In genomic region chr22:46362221-46362933, GRCh38 we compare ENCODE assay signal across 1 cellular context.
A peak's percentile ranks its signal among the peaks of the same experiment; 100 is the strongest.
TF ChIP-seq lines count a peak whose summit lies in the region.

No MANE protein-coding gene starts in this region.

TF ChIP-seq in HepG2, 621 proteins besides CTCF, POLR2A, EP300 and RAD21 (continued from another document and continues in another):
- TF ChIP-seq FOXP4 (CRISPR knock-in tag; IDR thresholded peaks at IDR 0.05) (peak; percentile 31; the same call in 1 of the 2 replicates), ZNF274 (CRISPR knock-in tag; IDR thresholded peaks at IDR 0.05) (no peak), SSRP1 (CRISPR knock-in tag; IDR thresholded peaks at IDR 0.05) (no peak; the same call in none of the 2 replicates), SNAPC2 (CRISPR knock-in tag; IDR thresholded peaks at IDR 0.05) (no peak), ZNF17 (CRISPR knock-in tag; IDR thresholded peaks at IDR 0.05) (no peak), PHF20 (CRISPR knock-in tag; IDR thresholded peaks at IDR 0.05) (no peak), GTF2F1 (IDR thresholded peaks at IDR 0.05; ENCODE audit: low read length) (no peak), THAP11 (CRISPR knock-in tag; IDR thresholded peaks at IDR 0.05) (peak; percentile 34; the same call in 1 of the 2 replicates), TSC22D2 (CRISPR knock-in tag; IDR thresholded peaks at IDR 0.05; ENCODE audit: borderline replicate concordance) (no peak), ZNF850 (CRISPR knock-in tag; conservative IDR thresholded peaks at IDR 0.05) (no peak), ZNF350 (CRISPR knock-in tag; IDR thresholded peaks at IDR 0.05; ENCODE audit: borderline replicate concordance, low read depth) (peak; percentile 23; the same call in 1 of the 2 replicates), ZNF709 (CRISPR knock-in tag; IDR thresholded peaks at IDR 0.05) (no peak), ZNF598 (CRISPR knock-in tag; IDR thresholded peaks at IDR 0.05; ENCODE audit: borderline replicate concordance) (no peak), ZSCAN5A (CRISPR knock-in tag; IDR thresholded peaks at IDR 0.05; ENCODE audit: borderline replicate concordance) (no peak), TMF1 (CRISPR knock-in tag; IDR thresholded peaks at IDR 0.05; ENCODE audit: low read depth) (no peak), GABPB1 (CRISPR knock-in tag; IDR thresholded peaks at IDR 0.05) (peak; percentile 67), TEAD2 (CRISPR knock-in tag; IDR thresholded peaks at IDR 0.05) (no peak), HOXA5 (CRISPR knock-in tag; IDR thresholded peaks at IDR 0.05) (no peak), MED13 (CRISPR knock-in tag; IDR thresholded peaks at IDR 0.05) (no peak), ZNF44 (CRISPR knock-in tag; IDR thresholded peaks at IDR 0.05) (no peak), ZNF282 (IDR thresholded peaks at IDR 0.05; ENCODE audit: partially characterized antibody) (no peak), ZNF230 (CRISPR knock-in tag; IDR thresholded peaks at IDR 0.05) (no peak), ZNF660 (CRISPR knock-in tag; IDR thresholded peaks at IDR 0.05; ENCODE audit: borderline replicate concordance, low read depth) (no peak), ZNF569 (CRISPR knock-in tag; IDR thresholded peaks at IDR 0.05; ENCODE audit: borderline replicate concordance) (no peak), ZBTB1 (CRISPR knock-in tag; IDR thresholded peaks at IDR 0.05; ENCODE audit: borderline replicate concordance) (no peak), ZNF775 (CRISPR knock-in tag; IDR thresholded peaks at IDR 0.05; ENCODE audit: borderline replicate concordance) (no peak), KDM4B (CRISPR knock-in tag; IDR thresholded peaks at IDR 0.05) (no peak)
- TF ChIP-seq, protein P1, sequence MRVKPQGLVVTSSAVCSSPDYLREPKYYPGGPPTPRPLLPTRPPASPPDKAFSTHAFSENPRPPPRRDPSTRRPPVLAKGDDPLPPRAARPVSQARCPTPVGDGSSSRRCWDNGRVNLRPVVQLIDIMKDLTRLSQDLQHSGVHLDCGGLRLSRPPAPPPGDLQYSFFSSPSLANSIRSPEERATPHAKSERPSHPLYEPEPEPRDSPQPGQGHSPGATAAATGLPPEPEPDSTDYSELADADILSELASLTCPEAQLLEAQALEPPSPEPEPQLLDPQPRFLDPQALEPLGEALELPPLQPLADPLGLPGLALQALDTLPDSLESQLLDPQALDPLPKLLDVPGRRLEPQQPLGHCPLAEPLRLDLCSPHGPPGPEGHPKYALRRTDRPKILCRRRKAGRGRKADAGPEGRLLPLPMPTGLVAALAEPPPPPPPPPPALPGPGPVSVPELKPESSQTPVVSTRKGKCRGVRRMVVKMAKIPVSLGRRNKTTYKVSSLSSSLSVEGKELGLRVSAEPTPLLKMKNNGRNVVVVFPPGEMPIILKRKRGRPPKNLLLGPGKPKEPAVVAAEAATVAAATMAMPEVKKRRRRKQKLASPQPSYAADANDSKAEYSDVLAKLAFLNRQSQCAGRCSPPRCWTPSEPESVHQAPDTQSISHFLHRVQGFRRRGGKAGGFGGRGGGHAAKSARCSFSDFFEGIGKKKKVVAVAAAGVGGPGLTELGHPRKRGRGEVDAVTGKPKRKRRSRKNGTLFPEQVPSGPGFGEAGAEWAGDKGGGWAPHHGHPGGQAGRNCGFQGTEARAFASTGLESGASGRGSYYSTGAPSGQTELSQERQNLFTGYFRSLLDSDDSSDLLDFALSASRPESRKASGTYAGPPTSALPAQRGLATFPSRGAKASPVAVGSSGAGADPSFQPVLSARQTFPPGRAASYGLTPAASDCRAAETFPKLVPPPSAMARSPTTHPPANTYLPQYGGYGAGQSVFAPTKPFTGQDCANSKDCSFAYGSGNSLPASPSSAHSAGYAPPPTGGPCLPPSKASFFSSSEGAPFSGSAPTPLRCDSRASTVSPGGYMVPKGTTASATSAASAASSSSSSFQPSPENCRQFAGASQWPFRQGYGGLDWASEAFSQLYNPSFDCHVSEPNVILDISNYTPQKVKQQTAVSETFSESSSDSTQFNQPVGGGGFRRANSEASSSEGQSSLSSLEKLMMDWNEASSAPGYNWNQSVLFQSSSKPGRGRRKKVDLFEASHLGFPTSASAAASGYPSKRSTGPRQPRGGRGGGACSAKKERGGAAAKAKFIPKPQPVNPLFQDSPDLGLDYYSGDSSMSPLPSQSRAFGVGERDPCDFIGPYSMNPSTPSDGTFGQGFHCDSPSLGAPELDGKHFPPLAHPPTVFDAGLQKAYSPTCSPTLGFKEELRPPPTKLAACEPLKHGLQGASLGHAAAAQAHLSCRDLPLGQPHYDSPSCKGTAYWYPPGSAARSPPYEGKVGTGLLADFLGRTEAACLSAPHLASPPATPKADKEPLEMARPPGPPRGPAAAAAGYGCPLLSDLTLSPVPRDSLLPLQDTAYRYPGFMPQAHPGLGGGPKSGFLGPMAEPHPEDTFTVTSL (CRISPR knock-in tag; IDR thresholded peaks at IDR 0.05; ENCODE audit: borderline replicate concordance): 0 out of 2 replicates have a peak, but pooled peaks have one; percentile 18
- TF ChIP-seq, protein P2, sequence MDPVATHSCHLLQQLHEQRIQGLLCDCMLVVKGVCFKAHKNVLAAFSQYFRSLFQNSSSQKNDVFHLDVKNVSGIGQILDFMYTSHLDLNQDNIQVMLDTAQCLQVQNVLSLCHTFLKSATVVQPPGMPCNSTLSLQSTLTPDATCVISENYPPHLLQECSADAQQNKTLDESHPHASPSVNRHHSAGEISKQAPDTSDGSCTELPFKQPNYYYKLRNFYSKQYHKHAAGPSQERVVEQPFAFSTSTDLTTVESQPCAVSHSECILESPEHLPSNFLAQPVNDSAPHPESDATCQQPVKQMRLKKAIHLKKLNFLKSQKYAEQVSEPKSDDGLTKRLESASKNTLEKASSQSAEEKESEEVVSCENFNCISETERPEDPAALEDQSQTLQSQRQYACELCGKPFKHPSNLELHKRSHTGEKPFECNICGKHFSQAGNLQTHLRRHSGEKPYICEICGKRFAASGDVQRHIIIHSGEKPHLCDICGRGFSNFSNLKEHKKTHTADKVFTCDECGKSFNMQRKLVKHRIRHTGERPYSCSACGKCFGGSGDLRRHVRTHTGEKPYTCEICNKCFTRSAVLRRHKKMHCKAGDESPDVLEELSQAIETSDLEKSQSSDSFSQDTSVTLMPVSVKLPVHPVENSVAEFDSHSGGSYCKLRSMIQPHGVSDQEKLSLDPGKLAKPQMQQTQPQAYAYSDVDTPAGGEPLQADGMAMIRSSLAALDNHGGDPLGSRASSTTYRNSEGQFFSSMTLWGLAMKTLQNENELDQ (CRISPR knock-in tag; IDR thresholded peaks at IDR 0.05; ENCODE audit: borderline replicate concordance): no peak
- TF ChIP-seq, protein P3, sequence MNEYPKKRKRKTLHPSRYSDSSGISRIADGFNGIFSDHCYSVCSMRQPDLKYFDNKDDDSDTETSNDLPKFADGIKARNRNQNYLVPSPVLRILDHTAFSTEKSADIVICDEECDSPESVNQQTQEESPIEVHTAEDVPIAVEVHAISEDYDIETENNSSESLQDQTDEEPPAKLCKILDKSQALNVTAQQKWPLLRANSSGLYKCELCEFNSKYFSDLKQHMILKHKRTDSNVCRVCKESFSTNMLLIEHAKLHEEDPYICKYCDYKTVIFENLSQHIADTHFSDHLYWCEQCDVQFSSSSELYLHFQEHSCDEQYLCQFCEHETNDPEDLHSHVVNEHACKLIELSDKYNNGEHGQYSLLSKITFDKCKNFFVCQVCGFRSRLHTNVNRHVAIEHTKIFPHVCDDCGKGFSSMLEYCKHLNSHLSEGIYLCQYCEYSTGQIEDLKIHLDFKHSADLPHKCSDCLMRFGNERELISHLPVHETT (CRISPR knock-in tag; conservative IDR thresholded peaks at IDR 0.05): no peak
- TF ChIP-seq, protein P4, sequence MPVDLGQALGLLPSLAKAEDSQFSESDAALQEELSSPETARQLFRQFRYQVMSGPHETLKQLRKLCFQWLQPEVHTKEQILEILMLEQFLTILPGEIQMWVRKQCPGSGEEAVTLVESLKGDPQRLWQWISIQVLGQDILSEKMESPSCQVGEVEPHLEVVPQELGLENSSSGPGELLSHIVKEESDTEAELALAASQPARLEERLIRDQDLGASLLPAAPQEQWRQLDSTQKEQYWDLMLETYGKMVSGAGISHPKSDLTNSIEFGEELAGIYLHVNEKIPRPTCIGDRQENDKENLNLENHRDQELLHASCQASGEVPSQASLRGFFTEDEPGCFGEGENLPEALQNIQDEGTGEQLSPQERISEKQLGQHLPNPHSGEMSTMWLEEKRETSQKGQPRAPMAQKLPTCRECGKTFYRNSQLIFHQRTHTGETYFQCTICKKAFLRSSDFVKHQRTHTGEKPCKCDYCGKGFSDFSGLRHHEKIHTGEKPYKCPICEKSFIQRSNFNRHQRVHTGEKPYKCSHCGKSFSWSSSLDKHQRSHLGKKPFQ (CRISPR knock-in tag; IDR thresholded peaks at IDR 0.05; ENCODE audit: insufficient replicate concordance): no peak
- TF ChIP-seq, protein P5, sequence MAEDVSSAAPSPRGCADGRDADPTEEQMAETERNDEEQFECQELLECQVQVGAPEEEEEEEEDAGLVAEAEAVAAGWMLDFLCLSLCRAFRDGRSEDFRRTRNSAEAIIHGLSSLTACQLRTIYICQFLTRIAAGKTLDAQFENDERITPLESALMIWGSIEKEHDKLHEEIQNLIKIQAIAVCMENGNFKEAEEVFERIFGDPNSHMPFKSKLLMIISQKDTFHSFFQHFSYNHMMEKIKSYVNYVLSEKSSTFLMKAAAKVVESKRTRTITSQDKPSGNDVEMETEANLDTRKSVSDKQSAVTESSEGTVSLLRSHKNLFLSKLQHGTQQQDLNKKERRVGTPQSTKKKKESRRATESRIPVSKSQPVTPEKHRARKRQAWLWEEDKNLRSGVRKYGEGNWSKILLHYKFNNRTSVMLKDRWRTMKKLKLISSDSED (CRISPR knock-in tag; IDR thresholded peaks at IDR 0.05): no peak
- TF ChIP-seq, protein P6, sequence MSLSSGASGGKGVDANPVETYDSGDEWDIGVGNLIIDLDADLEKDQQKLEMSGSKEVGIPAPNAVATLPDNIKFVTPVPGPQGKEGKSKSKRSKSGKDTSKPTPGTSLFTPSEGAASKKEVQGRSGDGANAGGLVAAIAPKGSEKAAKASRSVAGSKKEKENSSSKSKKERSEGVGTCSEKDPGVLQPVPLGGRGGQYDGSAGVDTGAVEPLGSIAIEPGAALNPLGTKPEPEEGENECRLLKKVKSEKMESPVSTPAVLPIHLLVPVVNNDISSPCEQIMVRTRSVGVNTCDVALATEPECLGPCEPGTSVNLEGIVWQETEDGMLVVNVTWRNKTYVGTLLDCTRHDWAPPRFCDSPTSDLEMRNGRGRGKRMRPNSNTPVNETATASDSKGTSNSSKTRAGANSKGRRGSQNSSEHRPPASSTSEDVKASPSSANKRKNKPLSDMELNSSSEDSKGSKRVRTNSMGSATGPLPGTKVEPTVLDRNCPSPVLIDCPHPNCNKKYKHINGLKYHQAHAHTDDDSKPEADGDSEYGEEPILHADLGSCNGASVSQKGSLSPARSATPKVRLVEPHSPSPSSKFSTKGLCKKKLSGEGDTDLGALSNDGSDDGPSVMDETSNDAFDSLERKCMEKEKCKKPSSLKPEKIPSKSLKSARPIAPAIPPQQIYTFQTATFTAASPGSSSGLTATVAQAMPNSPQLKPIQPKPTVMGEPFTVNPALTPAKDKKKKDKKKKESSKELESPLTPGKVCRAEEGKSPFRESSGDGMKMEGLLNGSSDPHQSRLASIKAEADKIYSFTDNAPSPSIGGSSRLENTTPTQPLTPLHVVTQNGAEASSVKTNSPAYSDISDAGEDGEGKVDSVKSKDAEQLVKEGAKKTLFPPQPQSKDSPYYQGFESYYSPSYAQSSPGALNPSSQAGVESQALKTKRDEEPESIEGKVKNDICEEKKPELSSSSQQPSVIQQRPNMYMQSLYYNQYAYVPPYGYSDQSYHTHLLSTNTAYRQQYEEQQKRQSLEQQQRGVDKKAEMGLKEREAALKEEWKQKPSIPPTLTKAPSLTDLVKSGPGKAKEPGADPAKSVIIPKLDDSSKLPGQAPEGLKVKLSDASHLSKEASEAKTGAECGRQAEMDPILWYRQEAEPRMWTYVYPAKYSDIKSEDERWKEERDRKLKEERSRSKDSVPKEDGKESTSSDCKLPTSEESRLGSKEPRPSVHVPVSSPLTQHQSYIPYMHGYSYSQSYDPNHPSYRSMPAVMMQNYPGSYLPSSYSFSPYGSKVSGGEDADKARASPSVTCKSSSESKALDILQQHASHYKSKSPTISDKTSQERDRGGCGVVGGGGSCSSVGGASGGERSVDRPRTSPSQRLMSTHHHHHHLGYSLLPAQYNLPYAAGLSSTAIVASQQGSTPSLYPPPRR (CRISPR knock-in tag; IDR thresholded peaks at IDR 0.05; ENCODE audit: borderline replicate concordance): no peak
